Comparison of ENCODE assay signal across 2 cellular contexts in the genomic region with DNA sequence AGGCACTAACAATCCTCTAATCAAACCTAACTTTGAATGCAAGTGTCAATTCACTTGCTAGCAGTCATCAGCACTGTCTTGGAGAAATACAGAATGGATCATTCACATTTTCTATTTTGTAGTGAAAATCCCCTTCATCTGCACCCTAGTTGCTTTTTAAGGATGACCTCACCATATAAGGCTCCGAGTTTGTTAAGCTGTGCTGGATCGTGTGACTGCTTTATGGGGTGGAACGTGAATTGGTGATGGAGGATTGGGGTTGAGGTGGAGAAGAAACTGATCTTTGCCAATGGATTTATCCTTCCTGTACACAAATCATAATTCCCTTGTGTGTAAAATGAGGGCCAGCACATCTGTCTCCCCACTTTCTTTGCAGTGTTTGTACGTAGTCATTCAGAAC.
TF ChIP-seq lines count a peak whose summit lies in the region.

No MANE protein-coding gene starts in this region.

TF ChIP-seq in GM23338, 12 proteins besides CTCF, POLR2A, EP300 and RAD21 (continued from another document):
- TF ChIP-seq, protein P1, sequence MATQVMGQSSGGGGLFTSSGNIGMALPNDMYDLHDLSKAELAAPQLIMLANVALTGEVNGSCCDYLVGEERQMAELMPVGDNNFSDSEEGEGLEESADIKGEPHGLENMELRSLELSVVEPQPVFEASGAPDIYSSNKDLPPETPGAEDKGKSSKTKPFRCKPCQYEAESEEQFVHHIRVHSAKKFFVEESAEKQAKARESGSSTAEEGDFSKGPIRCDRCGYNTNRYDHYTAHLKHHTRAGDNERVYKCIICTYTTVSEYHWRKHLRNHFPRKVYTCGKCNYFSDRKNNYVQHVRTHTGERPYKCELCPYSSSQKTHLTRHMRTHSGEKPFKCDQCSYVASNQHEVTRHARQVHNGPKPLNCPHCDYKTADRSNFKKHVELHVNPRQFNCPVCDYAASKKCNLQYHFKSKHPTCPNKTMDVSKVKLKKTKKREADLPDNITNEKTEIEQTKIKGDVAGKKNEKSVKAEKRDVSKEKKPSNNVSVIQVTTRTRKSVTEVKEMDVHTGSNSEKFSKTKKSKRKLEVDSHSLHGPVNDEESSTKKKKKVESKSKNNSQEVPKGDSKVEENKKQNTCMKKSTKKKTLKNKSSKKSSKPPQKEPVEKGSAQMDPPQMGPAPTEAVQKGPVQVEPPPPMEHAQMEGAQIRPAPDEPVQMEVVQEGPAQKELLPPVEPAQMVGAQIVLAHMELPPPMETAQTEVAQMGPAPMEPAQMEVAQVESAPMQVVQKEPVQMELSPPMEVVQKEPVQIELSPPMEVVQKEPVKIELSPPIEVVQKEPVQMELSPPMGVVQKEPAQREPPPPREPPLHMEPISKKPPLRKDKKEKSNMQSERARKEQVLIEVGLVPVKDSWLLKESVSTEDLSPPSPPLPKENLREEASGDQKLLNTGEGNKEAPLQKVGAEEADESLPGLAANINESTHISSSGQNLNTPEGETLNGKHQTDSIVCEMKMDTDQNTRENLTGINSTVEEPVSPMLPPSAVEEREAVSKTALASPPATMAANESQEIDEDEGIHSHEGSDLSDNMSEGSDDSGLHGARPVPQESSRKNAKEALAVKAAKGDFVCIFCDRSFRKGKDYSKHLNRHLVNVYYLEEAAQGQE (IDR thresholded peaks at IDR 0.05; ENCODE audit: unreplicated experiment): no peak
- TF ChIP-seq, protein P2, sequence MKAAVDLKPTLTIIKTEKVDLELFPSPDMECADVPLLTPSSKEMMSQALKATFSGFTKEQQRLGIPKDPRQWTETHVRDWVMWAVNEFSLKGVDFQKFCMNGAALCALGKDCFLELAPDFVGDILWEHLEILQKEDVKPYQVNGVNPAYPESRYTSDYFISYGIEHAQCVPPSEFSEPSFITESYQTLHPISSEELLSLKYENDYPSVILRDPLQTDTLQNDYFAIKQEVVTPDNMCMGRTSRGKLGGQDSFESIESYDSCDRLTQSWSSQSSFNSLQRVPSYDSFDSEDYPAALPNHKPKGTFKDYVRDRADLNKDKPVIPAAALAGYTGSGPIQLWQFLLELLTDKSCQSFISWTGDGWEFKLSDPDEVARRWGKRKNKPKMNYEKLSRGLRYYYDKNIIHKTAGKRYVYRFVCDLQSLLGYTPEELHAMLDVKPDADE (IDR thresholded peaks at IDR 0.05): no peak
- TF ChIP-seq POLR2AphosphoS5 (IDR thresholded peaks at IDR 0.05; ENCODE audit: low read depth) (no peak), NANOG (IDR thresholded peaks at IDR 0.05; ENCODE audit: borderline replicate concordance) (no peak), ZNF114 (CRISPR knock-in tag; IDR thresholded peaks at IDR 0.05) (no peak), EZH2phosphoT487 (IDR thresholded peaks at IDR 0.05; ENCODE audit: unreplicated experiment) (no peak)
- TF ChIP-seq, protein P3, sequence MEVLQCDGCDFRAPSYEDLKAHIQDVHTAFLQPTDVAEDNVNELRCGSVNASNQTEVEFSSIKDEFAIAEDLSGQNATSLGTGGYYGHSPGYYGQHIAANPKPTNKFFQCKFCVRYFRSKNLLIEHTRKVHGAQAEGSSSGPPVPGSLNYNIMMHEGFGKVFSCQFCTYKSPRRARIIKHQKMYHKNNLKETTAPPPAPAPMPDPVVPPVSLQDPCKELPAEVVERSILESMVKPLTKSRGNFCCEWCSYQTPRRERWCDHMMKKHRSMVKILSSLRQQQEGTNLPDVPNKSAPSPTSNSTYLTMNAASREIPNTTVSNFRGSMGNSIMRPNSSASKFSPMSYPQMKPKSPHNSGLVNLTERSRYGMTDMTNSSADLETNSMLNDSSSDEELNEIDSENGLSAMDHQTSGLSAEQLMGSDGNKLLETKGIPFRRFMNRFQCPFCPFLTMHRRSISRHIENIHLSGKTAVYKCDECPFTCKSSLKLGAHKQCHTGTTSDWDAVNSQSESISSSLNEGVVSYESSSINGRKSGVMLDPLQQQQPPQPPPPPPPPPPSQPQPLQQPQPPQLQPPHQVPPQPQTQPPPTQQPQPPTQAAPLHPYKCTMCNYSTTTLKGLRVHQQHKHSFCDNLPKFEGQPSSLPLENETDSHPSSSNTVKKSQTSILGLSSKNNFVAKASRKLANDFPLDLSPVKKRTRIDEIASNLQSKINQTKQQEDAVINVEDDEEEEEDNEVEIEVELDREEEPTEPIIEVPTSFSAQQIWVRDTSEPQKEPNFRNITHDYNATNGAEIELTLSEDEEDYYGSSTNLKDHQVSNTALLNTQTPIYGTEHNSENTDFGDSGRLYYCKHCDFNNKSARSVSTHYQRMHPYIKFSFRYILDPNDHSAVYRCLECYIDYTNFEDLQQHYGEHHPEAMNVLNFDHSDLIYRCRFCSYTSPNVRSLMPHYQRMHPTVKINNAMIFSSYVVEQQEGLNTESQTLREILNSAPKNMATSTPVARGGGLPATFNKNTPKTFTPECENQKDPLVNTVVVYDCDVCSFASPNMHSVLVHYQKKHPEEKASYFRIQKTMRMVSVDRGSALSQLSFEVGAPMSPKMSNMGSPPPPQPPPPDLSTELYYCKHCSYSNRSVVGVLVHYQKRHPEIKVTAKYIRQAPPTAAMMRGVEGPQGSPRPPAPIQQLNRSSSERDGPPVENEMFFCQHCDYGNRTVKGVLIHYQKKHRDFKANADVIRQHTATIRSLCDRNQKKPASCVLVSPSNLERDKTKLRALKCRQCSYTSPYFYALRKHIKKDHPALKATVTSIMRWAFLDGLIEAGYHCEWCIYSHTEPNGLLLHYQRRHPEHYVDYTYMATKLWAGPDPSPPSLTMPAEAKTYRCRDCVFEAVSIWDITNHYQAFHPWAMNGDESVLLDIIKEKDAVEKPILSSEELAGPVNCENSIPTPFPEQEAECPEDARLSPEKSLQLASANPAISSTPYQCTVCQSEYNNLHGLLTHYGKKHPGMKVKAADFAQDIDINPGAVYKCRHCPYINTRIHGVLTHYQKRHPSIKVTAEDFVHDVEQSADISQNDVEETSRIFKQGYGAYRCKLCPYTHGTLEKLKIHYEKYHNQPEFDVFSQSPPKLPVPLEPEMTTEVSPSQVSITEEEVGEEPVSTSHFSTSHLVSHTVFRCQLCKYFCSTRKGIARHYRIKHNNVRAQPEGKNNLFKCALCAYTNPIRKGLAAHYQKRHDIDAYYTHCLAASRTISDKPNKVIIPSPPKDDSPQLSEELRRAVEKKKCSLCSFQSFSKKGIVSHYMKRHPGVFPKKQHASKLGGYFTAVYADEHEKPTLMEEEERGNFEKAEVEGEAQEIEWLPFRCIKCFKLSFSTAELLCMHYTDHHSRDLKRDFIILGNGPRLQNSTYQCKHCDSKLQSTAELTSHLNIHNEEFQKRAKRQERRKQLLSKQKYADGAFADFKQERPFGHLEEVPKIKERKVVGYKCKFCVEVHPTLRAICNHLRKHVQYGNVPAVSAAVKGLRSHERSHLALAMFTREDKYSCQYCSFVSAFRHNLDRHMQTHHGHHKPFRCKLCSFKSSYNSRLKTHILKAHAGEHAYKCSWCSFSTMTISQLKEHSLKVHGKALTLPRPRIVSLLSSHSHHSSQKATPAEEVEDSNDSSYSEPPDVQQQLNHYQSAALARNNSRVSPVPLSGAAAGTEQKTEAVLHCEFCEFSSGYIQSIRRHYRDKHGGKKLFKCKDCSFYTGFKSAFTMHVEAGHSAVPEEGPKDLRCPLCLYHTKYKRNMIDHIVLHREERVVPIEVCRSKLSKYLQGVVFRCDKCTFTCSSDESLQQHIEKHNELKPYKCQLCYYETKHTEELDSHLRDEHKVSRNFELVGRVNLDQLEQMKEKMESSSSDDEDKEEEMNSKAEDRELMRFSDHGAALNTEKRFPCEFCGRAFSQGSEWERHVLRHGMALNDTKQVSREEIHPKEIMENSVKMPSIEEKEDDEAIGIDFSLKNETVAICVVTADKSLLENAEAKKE (CRISPR knock-in tag; IDR thresholded peaks at IDR 0.05): no peak

TF ChIP-seq in WTC11, 78 proteins besides CTCF, POLR2A, EP300 and RAD21 (continued from another document):
- TF ChIP-seq SP1 (CRISPR knock-in tag; conservative IDR thresholded peaks at IDR 0.05): no peak
